8 cellular contexts compared by ENCODE assay signal in genomic region chr5:119537704-119538103, GRCh38.
A peak's percentile ranks its signal among the peaks of the same experiment; 100 is the strongest.
DNase-seq lines count a peak whose midpoint lies in the region; ATAC-seq lines count a peak whose summit lies in the region.

No MANE protein-coding gene starts in this region.

- DNase-seq in glomerular endothelial cell (ENCODE audit: extremely low read depth, low read depth, low spot score) = peak; percentile 42
- no peak for DNase-seq in activated effector memory CD4-positive, alpha-beta T cell treated with anti-CD3 and anti-CD28 coated beads, Interleukin-2, amount 50 U/mL, for 16 hours
- DNase-seq in Right ventricle myocardium superior = no peak
- no peak for DNase-seq in Kasumi-1 (lab: John Stamatoyannopoulos, UW)
- no peak for DNase-seq in activated T-cell treated with anti-CD3 and anti-CD28 coated beads for 4 hours

- intact Hi-C loops in Right ventricle myocardium superior (cut with DNase I) = no loop called here

- peak; percentile 100 for ATAC-seq in GM18508 (IDR thresholded peaks at IDR 0.05; ENCODE audit: insufficient read depth, unreplicated experiment)
- ATAC-seq in GM21526 (IDR thresholded peaks at IDR 0.05; ENCODE audit: low FRiP score, unreplicated experiment) = peak; percentile 99
- peak; percentile 100 for ATAC-seq in HG03460 (IDR thresholded peaks at IDR 0.05; ENCODE audit: unreplicated experiment)
- ATAC-seq in Right ventricle myocardium superior (ENCODE audit: poor library complexity) = no peak
